26 cellular contexts compared by ENCODE assay signal in genomic region chr12:93705237-93705636, GRCh38.
"Had no signal": no experiment of that assay in that cellular context is flagged by ENCODE, and none has a peak within 500 bp of the region (broad histone marks: within the 10 kb centered on the region; RNA-seq: fewer than 3 reads in every experiment).

No MANE protein-coding gene starts in this region.

- H3K27me3 ChIP-seq: brain microvascular endothelial cell, cardiac muscle cell, Peyer's patch, SJCRH30 had no signal

- H3K36me3 ChIP-seq: brain microvascular endothelial cell, cardiac muscle cell, Peyer's patch, SJCRH30 had no signal

- H3K4me1 ChIP-seq: SJCRH30 had no signal

- H3K27ac ChIP-seq: brain microvascular endothelial cell, cardiac muscle cell, KMS-11, RWPE1, SJCRH30 had no signal

- H3K4me2 ChIP-seq: KMS-11 had no signal

- DNase-seq: activated B cell treated with CpG ODN at 0.5 μM for 24 hours; activated CD4-positive, alpha-beta T cell treated with anti-CD3 and anti-CD28 coated beads for 1 hour; activated CD4-positive, alpha-beta T cell treated with anti-CD3 and anti-CD28 coated beads, Interleukin-2, amount 10 ng/mL, durations not matched to agents 24 days and 14 days; activated CD4-positive, alpha-beta T cell treated with anti-CD3 and anti-CD28 coated beads, Interleukin-2, amount 50 U/mL, for 48 hours; activated CD8-positive, alpha-beta memory T cell treated with anti-CD3 and anti-CD28 coated beads, Interleukin-2, amount 10 ng/mL, durations not matched to agents 7 days and 5 days; activated gamma-delta T cell; activated naive CD4-positive, alpha-beta T cell treated with anti-CD3 and anti-CD28 coated beads, Interleukin-2, amount 10 ng/mL, durations not matched to agents 7 days and 5 days; activated naive CD8-positive, alpha-beta T cell treated with anti-CD3 and anti-CD28 coated beads for 36 hours; activated T-cell treated with anti-CD3 and anti-CD28 coated beads, Interleukin-2, amount 50 U/mL, for 24 hours; brain microvascular endothelial cell; NCI-H1092; NCI-H1417 treated with DMSO at 0.1 percent for 48 hours; NCI-H1694; NCI-H2029; NCI-H2107; NCI-H524 treated with DMSO at 0.1 percent for 48 hours; NCI-H774; NK-92 treated with Interleukin-12 subunit alpha and Interleukin-12 subunit beta, amount 100 ng/mL, for 24 hours; Peyer's patch; Right ventricle myocardium superior; SJCRH30; T-helper 17 cell; T-helper 9 cell had no signal

- H3K4me3 ChIP-seq: cardiac muscle cell, Peyer's patch, SJCRH30 had no signal

- H3K27ac Mint-ChIP-seq: activated B cell treated with CpG ODN at 0.5 μM for 24 hours; activated CD4-positive, alpha-beta T cell treated with anti-CD3 and anti-CD28 coated beads, Interleukin-2, amount 10 ng/mL, durations not matched to agents 24 days and 14 days; activated CD8-positive, alpha-beta memory T cell treated with anti-CD3 and anti-CD28 coated beads, Interleukin-2, amount 10 ng/mL, durations not matched to agents 7 days and 5 days; activated naive CD4-positive, alpha-beta T cell treated with anti-CD3 and anti-CD28 coated beads, Interleukin-2, amount 10 ng/mL, durations not matched to agents 7 days and 5 days; activated naive CD8-positive, alpha-beta T cell treated with anti-CD3 and anti-CD28 coated beads for 36 hours; activated T-cell treated with anti-CD3 and anti-CD28 coated beads, Interleukin-2, amount 50 U/mL, for 24 hours; T-helper 17 cell had no signal

- ATAC-seq: activated CD8-positive, alpha-beta memory T cell treated with anti-CD3 and anti-CD28 coated beads, Interleukin-2, amount 10 ng/mL, durations not matched to agents 7 days and 5 days; T-helper 17 cell had no signal

- H3K27me3 Mint-ChIP-seq: activated B cell treated with CpG ODN at 0.5 μM for 24 hours; activated CD4-positive, alpha-beta T cell treated with anti-CD3 and anti-CD28 coated beads, Interleukin-2, amount 10 ng/mL, durations not matched to agents 24 days and 14 days; activated CD8-positive, alpha-beta memory T cell treated with anti-CD3 and anti-CD28 coated beads, Interleukin-2, amount 10 ng/mL, durations not matched to agents 7 days and 5 days; activated naive CD4-positive, alpha-beta T cell treated with anti-CD3 and anti-CD28 coated beads, Interleukin-2, amount 10 ng/mL, durations not matched to agents 7 days and 5 days; activated naive CD8-positive, alpha-beta T cell treated with anti-CD3 and anti-CD28 coated beads for 36 hours; activated T-cell treated with anti-CD3 and anti-CD28 coated beads, Interleukin-2, amount 50 U/mL, for 24 hours; T-helper 17 cell had no signal

- H3K9me3 ChIP-seq: Peyer's patch had no signal

- H3K4me3 Mint-ChIP-seq: activated B cell treated with CpG ODN at 0.5 μM for 24 hours; activated CD4-positive, alpha-beta T cell treated with anti-CD3 and anti-CD28 coated beads, Interleukin-2, amount 10 ng/mL, durations not matched to agents 24 days and 14 days; activated CD8-positive, alpha-beta memory T cell treated with anti-CD3 and anti-CD28 coated beads, Interleukin-2, amount 10 ng/mL, durations not matched to agents 7 days and 5 days; activated naive CD4-positive, alpha-beta T cell treated with anti-CD3 and anti-CD28 coated beads, Interleukin-2, amount 10 ng/mL, durations not matched to agents 7 days and 5 days; activated naive CD8-positive, alpha-beta T cell treated with anti-CD3 and anti-CD28 coated beads for 36 hours; activated T-cell treated with anti-CD3 and anti-CD28 coated beads, Interleukin-2, amount 50 U/mL, for 24 hours; T-helper 17 cell had no signal

- H3K9ac ChIP-seq: KMS-11 had no signal
